21 cellular contexts compared by ENCODE assay signal in the genomic region with DNA sequence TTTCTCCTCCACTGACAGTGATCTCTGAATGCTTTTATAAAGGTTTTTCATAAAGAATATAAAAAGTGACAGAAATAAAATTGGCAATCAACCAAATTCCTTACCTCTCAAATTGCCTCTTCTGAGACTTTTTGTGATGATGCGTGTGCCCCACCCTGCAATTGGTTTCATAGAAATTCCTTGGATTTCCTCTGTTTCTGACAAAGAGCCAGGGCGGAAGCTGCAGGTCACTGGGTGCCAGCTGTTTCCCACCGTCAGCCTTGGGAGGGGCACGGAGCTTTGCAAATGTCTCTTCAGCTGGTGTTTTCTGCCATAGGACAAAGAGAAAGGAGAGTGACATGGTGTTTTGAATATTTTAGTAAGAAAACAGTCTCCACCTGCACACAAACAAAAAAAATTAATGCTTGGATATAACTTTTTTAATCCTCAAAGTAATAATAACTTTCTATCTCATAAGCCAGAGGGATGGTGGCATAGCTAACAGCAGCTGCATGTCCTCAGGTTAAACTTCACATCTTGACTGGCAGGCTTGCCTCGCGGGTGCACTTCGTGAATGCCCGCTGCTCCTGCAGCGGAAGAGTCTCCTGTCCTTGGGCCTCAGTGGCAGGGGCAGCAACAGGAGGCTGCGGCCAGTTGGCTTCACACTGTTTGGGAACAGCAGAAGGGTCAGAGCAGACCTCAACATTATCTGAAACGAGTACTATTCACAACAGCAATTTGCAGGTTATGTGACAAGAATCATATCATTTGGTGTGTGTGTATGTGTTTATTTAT. TPM values are rescaled to one million over a fixed set of nuclear protein-coding genes. Genes with fewer than 3 reads are reported as not detected.
DNase-seq lines count a peak whose midpoint lies in the region; ATAC-seq, FAIRE-seq and TF ChIP-seq lines count a peak whose summit lies in the region.
"Had no signal": no experiment of that assay in that cellular context is flagged by ENCODE, and none has a peak within 500 bp of the region (broad histone marks: within the 10 kb centered on the region; RNA-seq: fewer than 3 reads in every experiment).

No MANE protein-coding gene starts in this region.

- H3K9me3 Mint-ChIP-seq in H9, result peaks cover 12 to 14% of the 10 kb centered on the region in 2 experiments
- no peaks in the 10 kb centered on the region for H3K9me3 Mint-ChIP-seq in osteocyte (ENCODE audit: unreplicated experiment)
- H3K9me3 Mint-ChIP-seq in stimulated activated naive B cell treated with anti-CD40 and anti-IgM and Interleukin-4, amounts not matched to agents 10 μg/mL and 1 μg/mL and 100 μg/mL, for 72 hours, result peaks cover 0 to 7% of the 10 kb centered on the region in 2 donors
- H3K9me3 Mint-ChIP-seq: T-helper 2 cell treated with Interferon-gamma antibody and Interleukin-4, amounts not matched to agents 5 μg/mL and 100 μg/mL, for 36 hours had no signal

- no peak overlapping the region for H3K56ac ChIP-seq in H9 (ENCODE audit: insufficient read length, low read depth, low read length)

- no peak overlapping the region for H3K4me3 ChIP-seq in endothelial cell of umbilical vein (replicated peaks in 1 of 3; ENCODE audit: insufficient read depth in 1 of 3, low read depth in 1 of 3, low read length in 3 of 3)
- H3K4me3 ChIP-seq: BLaER1 treated with 17β-estradiol and CSF1 and Interleukin-3, amounts not matched to agents 10 nM and 100 nM; gastrocnemius medialis; HAP-1; prostate gland; SJSA1; tibial artery had no signal

- H3K4ac ChIP-seq in H9 (ENCODE audit: low read depth, low read length), result no peak overlapping the region

- peak; percentile 92 for FAIRE-seq in endothelial cell of umbilical vein (lab: Jason Lieb, UNC)

- H3K4me1 ChIP-seq in H9 (ENCODE audit: insufficient read depth, low read length) (peaks cover 2% of the 10 kb centered on the region; the same call in 1 of the 2 replicates), endothelial cell of umbilical vein (ENCODE audit: control insufficient read depth, extremely low read depth, insufficient read depth, low read length) (peaks cover 11% of the 10 kb centered on the region)
- H3K4me1 ChIP-seq: HAP-1, prostate gland, SJSA1 had no signal

- H3K4me2 ChIP-seq in H9 (ENCODE audit: insufficient read depth, insufficient read length, low read length), result no peak overlapping the region
- H3K4me2 ChIP-seq in endothelial cell of umbilical vein (ENCODE audit: insufficient read depth, low read length), result peak overlapping the region; percentile 34

- no peak overlapping the region for H2BK20ac ChIP-seq in H9 (ENCODE audit: low read depth, low read length, poor library complexity, severe bottlenecking)

- H4K91ac ChIP-seq in H9 (ENCODE audit: insufficient read length, low read depth, low read length), result no peak overlapping the region

- H3K27ac ChIP-seq in H9 (ENCODE audit: insufficient read length, low read depth, low read length) (no peak overlapping the region), endothelial cell of umbilical vein (ENCODE audit: insufficient read depth, low read depth, low read length) (no peak overlapping the region)
- H3K27ac ChIP-seq: BLaER1 treated with 17β-estradiol and CSF1 and Interleukin-3, amounts not matched to agents 10 nM and 100 nM; gastrocnemius medialis; prostate gland; SJSA1; tibial artery had no signal

- no peaks in the 10 kb centered on the region for H3K9me3 ChIP-seq in H9 (ENCODE audit: control insufficient read depth, low read depth, low read length)
- H3K9me3 ChIP-seq in endothelial cell of umbilical vein (replicated peaks; ENCODE audit: control insufficient read depth, insufficient read depth, low read length), result no peaks in the 10 kb centered on the region
- H3K9me3 ChIP-seq: gastrocnemius medialis, HAP-1, prostate gland, SJSA1, tibial artery had no signal

- BruUV-seq in endothelial cell of umbilical vein (replicated peaks; lab: Mats Ljungman, UMichigan), result no TSS peak

- DNase-seq in H9 (no peak), NCI-H1694 treated with DMSO at 0.1 percent for 48 hours (lab: John Stamatoyannopoulos, UW) (peak; percentile 20), endothelial cell of umbilical vein (ENCODE audit: low read depth, low spot score) (peak; percentile 85), osteocyte (ENCODE audit: extremely low spot score, unreplicated experiment) (no peak)
- no peak for DNase-seq in activated CD8-positive, alpha-beta memory T cell treated with anti-CD3 and anti-CD28 coated beads, Interleukin-2, amount 50 U/mL, for 48 hours
- DNase-seq in stimulated activated naive B cell treated with anti-CD40 and anti-IgM and Interleukin-4, amounts not matched to agents 10 μg/mL and 1 μg/mL and 100 μg/mL, for 72 hours, result no peak
- no peak for DNase-seq in activated CD4-positive, alpha-beta T cell treated with anti-CD3 and anti-CD28 coated beads, Interleukin-2, amount 50 U/mL, for 4 hours
- DNase-seq: activated CD4-positive, CD25-positive, alpha-beta regulatory T cell treated with anti-CD3 and anti-CD28 coated beads, Interleukin-2, amount 50 U/mL, for 72 hours; activated CD8-positive, alpha-beta memory T cell treated with anti-CD3 and anti-CD28 coated beads, Interleukin-2, amount 50 U/mL, for 4 hours; activated naive CD4-positive, alpha-beta T cell; gastrocnemius medialis; left ventricle myocardium superior; NCI-H146; stimulated activated naive CD4-positive, alpha-beta T cell; tibial artery had no signal

- H2AFZ ChIP-seq in H9 (ENCODE audit: low read length) (no peak overlapping the region), endothelial cell of umbilical vein (ENCODE audit: low read depth, low read length) (no peak overlapping the region)

- no peaks in the 10 kb centered on the region for H3K27me3 Mint-ChIP-seq in H9 (ENCODE audit: low read depth)
- H3K27me3 Mint-ChIP-seq in osteocyte (ENCODE audit: unreplicated experiment), result no peaks in the 10 kb centered on the region
- H3K27me3 Mint-ChIP-seq in stimulated activated naive B cell treated with anti-CD40 and anti-IgM and Interleukin-4, amounts not matched to agents 10 μg/mL and 1 μg/mL and 100 μg/mL, for 72 hours, result peaks cover 0 to 17% of the 10 kb centered on the region in 2 donors

- H2BK15ac ChIP-seq in H9 (ENCODE audit: low read depth, low read length), result no peak overlapping the region

- H3K23me2 ChIP-seq in H9 (ENCODE audit: insufficient read length, low read depth, low read length, poor library complexity, severe bottlenecking), result no peaks in the 10 kb centered on the region

- no peaks in the 10 kb centered on the region for H3K27me3 ChIP-seq in H9 (ENCODE audit: insufficient read depth, low read length)
- H3K27me3 ChIP-seq in endothelial cell of umbilical vein (ENCODE audit: control insufficient read depth in 2 of 2, insufficient read depth in 2 of 2, low read length in 2 of 2), result no peaks in the 10 kb centered on the region
- H3K27me3 ChIP-seq: BLaER1 treated with 17β-estradiol and CSF1 and Interleukin-3, amounts not matched to agents 10 nM and 100 nM; gastrocnemius medialis; SJSA1; tibial artery had no signal

- no peak overlapping the region for H2BK5ac ChIP-seq in H9 (ENCODE audit: insufficient read length, low read length)

- peaks cover 20% of the 10 kb centered on the region for H3K79me2 ChIP-seq in H9 (ENCODE audit: insufficient read depth, low read length)
- peaks cover 7% of the 10 kb centered on the region for H3K79me2 ChIP-seq in endothelial cell of umbilical vein (ENCODE audit: control insufficient read depth, insufficient read depth, low read length)

- H4K5ac ChIP-seq in H9 (ENCODE audit: insufficient read length, low read depth, low read length), result no peak overlapping the region

- no peaks in the 10 kb centered on the region for H3K79me1 ChIP-seq in H9 (ENCODE audit: insufficient read depth, low read depth, low read length, poor library complexity, severe bottlenecking)

- H3K4me3 Mint-ChIP-seq in H9 (no peak overlapping the region), osteocyte (ENCODE audit: unreplicated experiment) (no peak overlapping the region)
- H3K4me3 Mint-ChIP-seq in stimulated activated naive B cell treated with anti-CD40 and anti-IgM and Interleukin-4, amounts not matched to agents 10 μg/mL and 1 μg/mL and 100 μg/mL, for 72 hours, result no peak overlapping the region
- H3K4me3 Mint-ChIP-seq: naive thymus-derived CD8-positive, alpha-beta T cell; T-helper 2 cell treated with Interferon-gamma antibody and Interleukin-4, amounts not matched to agents 5 μg/mL and 100 μg/mL, for 36 hours had no signal

- H3K23ac ChIP-seq in H9 (ENCODE audit: insufficient read length, low read depth, low read length), result no peak overlapping the region

- CTCF ChIA-PET in endothelial cell of umbilical vein (lab: Charles Lee), result interaction anchor here (0.9 to 1.7 kb wide), 3 partner anchors 9 to 34 kb away, joined by 3 to 7 read pairs (median 5); no protein-coding TSS in a partner anchor

- POLR2A ChIA-PET in endothelial cell of umbilical vein (lab: Charles Lee), result interaction anchor here (1.1 kb wide), 2 partner anchors 17 to 280 kb away, joined by 3 to 4 read pairs; no protein-coding TSS in a partner anchor

- H4K20me1 ChIP-seq in H9 (ENCODE audit: control insufficient read depth, insufficient read depth, insufficient read length) (no peaks in the 10 kb centered on the region), endothelial cell of umbilical vein (replicated peaks; ENCODE audit: control insufficient read depth, extremely low read depth, insufficient read depth, low read length) (no peaks in the 10 kb centered on the region)

- H3T11ph ChIP-seq in H9 (ENCODE audit: low read length), result no peak overlapping the region

- H3K27ac Mint-ChIP-seq in H9 (peak overlapping the region in 1 of 3 experiments; percentile 90; a peak in 1 of 7 replicates), osteocyte (ENCODE audit: unreplicated experiment) (peak overlapping the region; percentile 75)
- H3K27ac Mint-ChIP-seq in stimulated activated naive B cell treated with anti-CD40 and anti-IgM and Interleukin-4, amounts not matched to agents 10 μg/mL and 1 μg/mL and 100 μg/mL, for 72 hours, result no peak overlapping the region
- H3K27ac Mint-ChIP-seq: naive thymus-derived CD8-positive, alpha-beta T cell; T-helper 2 cell treated with Interferon-gamma antibody and Interleukin-4, amounts not matched to agents 5 μg/mL and 100 μg/mL, for 36 hours had no signal

- H3K14ac ChIP-seq in H9 (ENCODE audit: insufficient read depth, low read length), result peak overlapping the region; percentile 71; the same call in 1 of the 2 replicates

- no peak overlapping the region for H2AK5ac ChIP-seq in H9 (ENCODE audit: insufficient read length, low read length)

- H3K9ac ChIP-seq in H9 (ENCODE audit: extremely low read depth, insufficient read length, low read length) (no peak overlapping the region), endothelial cell of umbilical vein (replicated peaks; ENCODE audit: extremely low read depth, insufficient read depth, low read length) (no peak overlapping the region)
- H3K9ac ChIP-seq: BLaER1 treated with 17β-estradiol and CSF1 and Interleukin-3, amounts not matched to agents 10 nM and 100 nM had no signal

- TF ChIP-seq POLR2A in endothelial cell of umbilical vein (IDR thresholded peaks at IDR 0.05; ENCODE audit: low read depth, low read length), result no peak

- no peaks in the 10 kb centered on the region for H3K36me3 ChIP-seq in endothelial cell of umbilical vein (ENCODE audit: control insufficient read depth in 2 of 2, extremely low read depth in 1 of 2, insufficient read depth in 2 of 2, low read length in 2 of 2)
- H3K36me3 ChIP-seq: gastrocnemius medialis, HAP-1, prostate gland, SJSA1, tibial artery had no signal

- H3K9me1 ChIP-seq in endothelial cell of umbilical vein (replicated peaks; ENCODE audit: control insufficient read depth, extremely low read depth, insufficient read depth, low read length), result no peaks in the 10 kb centered on the region

- H3K4me1 Mint-ChIP-seq in H9 (peaks cover 32 to 37% of the 10 kb centered on the region in 2 experiments), osteocyte (ENCODE audit: unreplicated experiment) (peaks cover 32% of the 10 kb centered on the region)
- no peaks in the 10 kb centered on the region for H3K4me1 Mint-ChIP-seq in stimulated activated naive B cell treated with anti-CD40 and anti-IgM and Interleukin-4, amounts not matched to agents 10 μg/mL and 1 μg/mL and 100 μg/mL, for 72 hours
- H3K4me1 Mint-ChIP-seq: naive thymus-derived CD8-positive, alpha-beta T cell had no signal

- H4K8ac ChIP-seq in H9 (replicated peaks; ENCODE audit: insufficient read length, low read depth, low read length), result no peak overlapping the region

- H2BK120ac ChIP-seq in H9 (ENCODE audit: low read depth, low read length, poor library complexity, severe bottlenecking), result no peak overlapping the region

- no peak overlapping the region for H2BK12ac ChIP-seq in H9 (ENCODE audit: insufficient read length, low read depth, low read length)

- intact Hi-C loops in endothelial cell of umbilical vein (cut with micrococcal nuclease), result loop anchor here (1.0 kb wide), 1 partner anchor 23 kb away; no protein-coding TSS in a partner anchor

- dilution Hi-C loops in endothelial cell of umbilical vein (cut with MboI; ENCODE audit: extremely low pct_ligation_motif_present, low sequenced_read_pairs), result no loop called here

- H3K36me3 Mint-ChIP-seq in H9 (ENCODE audit: insufficient read depth in 1 of 3, low read depth in 3 of 3) (peaks cover 10 to 16% (median 12%) of the 10 kb centered on the region in 3 experiments; a peak in 6 of 7 replicates), osteocyte (ENCODE audit: unreplicated experiment) (no peaks in the 10 kb centered on the region)
- no peaks in the 10 kb centered on the region for H3K36me3 Mint-ChIP-seq in stimulated activated naive B cell treated with anti-CD40 and anti-IgM and Interleukin-4, amounts not matched to agents 10 μg/mL and 1 μg/mL and 100 μg/mL, for 72 hours
- H3K36me3 Mint-ChIP-seq: naive thymus-derived CD8-positive, alpha-beta T cell had no signal

- TF ChIP-seq CTCF in H9 (conservative IDR thresholded peaks at IDR 0.05) (no peak), endothelial cell of umbilical vein (IDR thresholded peaks at IDR 0.05; ENCODE audit: extremely low read depth in 1 of 2, insufficient read depth in 1 of 2, low read depth in 1 of 2, low read length in 2 of 2) (no peak), osteocyte (IDR thresholded peaks at IDR 0.05) (no peak)

- no peak for ATAC-seq in stimulated activated naive B cell treated with anti-CD40 and anti-IgM and Interleukin-4, amounts not matched to agents 10 μg/mL and 1 μg/mL and 100 μg/mL, for 72 hours (replicated peaks)
- ATAC-seq: gastrocnemius medialis; left ventricle myocardium superior; naive thymus-derived CD8-positive, alpha-beta T cell had no signal

- H3K18ac ChIP-seq in H9 (ENCODE audit: insufficient read length, low read depth, low read length), result no peak overlapping the region

- WGBS in H9 (ENCODE audit: extremely low coverage, insufficient read length, low lambda C conversion rate), result no CpG with 5 or more reads among the region's 11 CpGs

RNA-seq across cellular contexts. Expression of a gene that starts 24.7 kb away (rescaled TPM):
- total RNA-seq in H9 (2021), result 24.8 and 25.8 TPM in 2 replicates
- total RNA-seq in endothelial cell of umbilical vein, result 19.5 and 20.9 TPM in 2 replicates
- 10.2 and 10.8 TPM in 2 replicates for polyA plus RNA-seq in endothelial cell of umbilical vein
- 7.8 and 8.3 TPM in 2 replicates for polyA plus RNA-seq in endothelial cell of umbilical vein (2011; cell fraction: cytosol; rRNA removed)
- polyA plus RNA-seq in endothelial cell of umbilical vein (2011; cell fraction: nucleus; rRNA removed), result 14.8 and 17.7 TPM in 2 replicates
- 8.5 and 9.4 TPM in 2 replicates for polyA plus RNA-seq in endothelial cell of umbilical vein (2012)
- 34.2 and 41.8 TPM in 2 replicates for polyA minus RNA-seq in endothelial cell of umbilical vein
- 19.9 TPM for polyA minus RNA-seq in endothelial cell of umbilical vein (2011; cell fraction: cytosol; rRNA and poly(A)+ RNA removed)
- polyA minus RNA-seq in endothelial cell of umbilical vein (2011; cell fraction: nucleus; rRNA and poly(A)+ RNA removed), result 45.6 and 48.1 TPM in 2 replicates
- 40.5 and 43.8 TPM in 2 replicates for total RNA-seq in osteocyte

Comparison
In these comparisons a context has a peak if more than half of its experiments do, and no peak if none do; other contexts are left out.
1. DNase-seq: peak in NCI-H1694 treated with DMSO at 0.1 percent for 48 hours (single experiment) and endothelial cell of umbilical vein (single experiment); none in H9 (single experiment), osteocyte (single experiment), activated CD8-positive, alpha-beta memory T cell treated with anti-CD3 and anti-CD28 coated beads, Interleukin-2, amount 50 U/mL, for 48 hours (single experiment), stimulated activated naive B cell treated with anti-CD40 and anti-IgM and Interleukin-4, amounts not matched to agents 10 μg/mL and 1 μg/mL and 100 μg/mL, for 72 hours (single experiment) and activated CD4-positive, alpha-beta T cell treated with anti-CD3 and anti-CD28 coated beads, Interleukin-2, amount 50 U/mL, for 4 hours (0 of 2).